Comparison of ENCODE assay signal across 1 cellular context in genomic region chr1:202029171-202029665, GRCh38.
TF ChIP-seq lines count a peak whose summit lies in the region.

No MANE protein-coding gene starts in this region.

TF ChIP-seq in IMR-90, 13 proteins besides CTCF, POLR2A, EP300 and RAD21 (continued from another document):
- TF ChIP-seq, protein P1, sequence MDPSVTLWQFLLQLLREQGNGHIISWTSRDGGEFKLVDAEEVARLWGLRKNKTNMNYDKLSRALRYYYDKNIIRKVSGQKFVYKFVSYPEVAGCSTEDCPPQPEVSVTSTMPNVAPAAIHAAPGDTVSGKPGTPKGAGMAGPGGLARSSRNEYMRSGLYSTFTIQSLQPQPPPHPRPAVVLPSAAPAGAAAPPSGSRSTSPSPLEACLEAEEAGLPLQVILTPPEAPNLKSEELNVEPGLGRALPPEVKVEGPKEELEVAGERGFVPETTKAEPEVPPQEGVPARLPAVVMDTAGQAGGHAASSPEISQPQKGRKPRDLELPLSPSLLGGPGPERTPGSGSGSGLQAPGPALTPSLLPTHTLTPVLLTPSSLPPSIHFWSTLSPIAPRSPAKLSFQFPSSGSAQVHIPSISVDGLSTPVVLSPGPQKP (IDR thresholded peaks at IDR 0.05; ENCODE audit: borderline replicate concordance, low read depth, low read length): no peak
- peak; percentile 93 for TF ChIP-seq NFE2L2 (IDR thresholded peaks at IDR 0.05; ENCODE audit: low read depth, low read length)
- TF ChIP-seq BHLHE40 (IDR thresholded peaks at IDR 0.05; ENCODE audit: low read depth, low read length): peak; percentile 71
- TF ChIP-seq CEBPB (IDR thresholded peaks at IDR 0.05; ENCODE audit: low read depth, low read length): no peak
- TF ChIP-seq USF2 (IDR thresholded peaks at IDR 0.05; ENCODE audit: low read depth, low read length): no peak
TF ChIP-seq in IMR-90: peak in this region for 5.
